In the genomic region with DNA sequence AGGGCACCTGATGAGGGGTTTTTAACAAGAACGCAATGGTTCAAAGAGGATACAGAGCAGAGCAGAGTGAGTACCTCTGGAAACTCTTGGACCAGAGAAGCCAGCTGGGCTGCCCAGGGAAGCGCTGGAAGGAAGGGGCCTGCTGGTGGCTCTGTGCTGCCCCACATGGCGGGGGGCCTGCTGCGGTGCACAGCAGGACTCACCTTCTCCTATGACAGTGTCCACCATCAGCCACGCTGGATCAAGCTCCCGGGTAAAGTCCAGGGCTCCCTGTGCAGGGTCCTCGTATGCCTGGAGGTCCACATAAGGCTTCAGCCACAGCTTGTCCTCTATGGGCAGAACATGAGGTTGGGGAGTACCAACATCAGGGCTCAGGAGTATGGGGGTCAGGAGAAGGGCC, we compare ENCODE assay signal across 2 cellular contexts.
TF ChIP-seq lines count a peak whose summit lies in the region.

No MANE protein-coding gene starts in this region.

TF ChIP-seq in A549, 52 proteins besides CTCF, POLR2A, EP300 and RAD21:
- TF ChIP-seq, protein P1, sequence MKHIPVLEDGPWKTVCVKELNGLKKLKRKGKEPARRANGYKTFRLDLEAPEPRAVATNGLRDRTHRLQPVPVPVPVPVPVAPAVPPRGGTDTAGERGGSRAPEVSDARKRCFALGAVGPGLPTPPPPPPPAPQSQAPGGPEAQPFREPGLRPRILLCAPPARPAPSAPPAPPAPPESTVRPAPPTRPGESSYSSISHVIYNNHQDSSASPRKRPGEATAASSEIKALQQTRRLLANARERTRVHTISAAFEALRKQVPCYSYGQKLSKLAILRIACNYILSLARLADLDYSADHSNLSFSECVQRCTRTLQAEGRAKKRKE (CRISPR knock-in tag; IDR thresholded peaks at IDR 0.05; ENCODE audit: low read depth) = no peak
- TF ChIP-seq HES2 (IDR thresholded peaks at IDR 0.05) = no peak
- TF ChIP-seq TFCP2L1 (CRISPR knock-in tag; IDR thresholded peaks at IDR 0.05) = no peak
- TF ChIP-seq GATA3 (IDR thresholded peaks at IDR 0.05; ENCODE audit: borderline replicate concordance) = no peak
- TF ChIP-seq RCOR1 (IDR thresholded peaks at IDR 0.05; ENCODE audit: low read depth, low read length) = no peak
- no peak for TF ChIP-seq EHMT2 (IDR thresholded peaks at IDR 0.05; ENCODE audit: low read depth)
- TF ChIP-seq RNF2 (IDR thresholded peaks at IDR 0.05; ENCODE audit: borderline replicate concordance, low read depth) = no peak
- no peak for TF ChIP-seq KDM5A (IDR thresholded peaks at IDR 0.05)
- no peak for TF ChIP-seq HOXB13 (CRISPR knock-in tag; IDR thresholded peaks at IDR 0.05; ENCODE audit: low read depth)
- no peak for TF ChIP-seq RFX5 (IDR thresholded peaks at IDR 0.05)
- TF ChIP-seq NPAS2 (CRISPR knock-in tag; IDR thresholded peaks at IDR 0.05; ENCODE audit: borderline replicate concordance) = no peak
- no peak for TF ChIP-seq EHF (CRISPR knock-in tag; IDR thresholded peaks at IDR 0.05)
- TF ChIP-seq, protein P2, sequence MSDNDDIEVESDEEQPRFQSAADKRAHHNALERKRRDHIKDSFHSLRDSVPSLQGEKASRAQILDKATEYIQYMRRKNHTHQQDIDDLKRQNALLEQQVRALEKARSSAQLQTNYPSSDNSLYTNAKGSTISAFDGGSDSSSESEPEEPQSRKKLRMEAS (IDR thresholded peaks at IDR 0.05) = no peak
- TF ChIP-seq FOXS1 (CRISPR knock-in tag; IDR thresholded peaks at IDR 0.05) = no peak
- no peak for TF ChIP-seq JUN (IDR thresholded peaks at IDR 0.05)
- TF ChIP-seq, protein P3, sequence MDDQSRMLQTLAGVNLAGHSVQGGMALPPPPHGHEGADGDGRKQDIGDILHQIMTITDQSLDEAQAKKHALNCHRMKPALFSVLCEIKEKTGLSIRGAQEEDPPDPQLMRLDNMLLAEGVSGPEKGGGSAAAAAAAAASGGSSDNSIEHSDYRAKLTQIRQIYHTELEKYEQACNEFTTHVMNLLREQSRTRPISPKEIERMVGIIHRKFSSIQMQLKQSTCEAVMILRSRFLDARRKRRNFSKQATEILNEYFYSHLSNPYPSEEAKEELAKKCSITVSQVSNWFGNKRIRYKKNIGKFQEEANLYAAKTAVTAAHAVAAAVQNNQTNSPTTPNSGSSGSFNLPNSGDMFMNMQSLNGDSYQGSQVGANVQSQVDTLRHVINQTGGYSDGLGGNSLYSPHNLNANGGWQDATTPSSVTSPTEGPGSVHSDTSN (IDR thresholded peaks at IDR 0.05) = no peak

TF ChIP-seq in H1, 55 proteins besides CTCF, POLR2A, EP300 and RAD21:
- no peak for TF ChIP-seq TEAD4 (IDR thresholded peaks at IDR 0.05; ENCODE audit: low read depth, low read length)
- TF ChIP-seq JUN (IDR thresholded peaks at IDR 0.05; ENCODE audit: low read depth, low read length) = no peak
- no peak for TF ChIP-seq BCL11A (IDR thresholded peaks at IDR 0.05; ENCODE audit: low read depth in 2 of 2, low read length in 2 of 2)
- TF ChIP-seq SAP30 (IDR thresholded peaks at IDR 0.05; ENCODE audit: insufficient read depth, insufficient replicate concordance, low read length) = no peak
- TF ChIP-seq GTF2F1 (IDR thresholded peaks at IDR 0.05; ENCODE audit: borderline replicate concordance, low read depth, low read length) = no peak
- no peak for TF ChIP-seq RFX5 (IDR thresholded peaks at IDR 0.05; ENCODE audit: borderline replicate concordance, low read depth, low read length)
- TF ChIP-seq SP2 (IDR thresholded peaks at IDR 0.05; ENCODE audit: low read length) = no peak
- TF ChIP-seq E2F6 (IDR thresholded peaks at IDR 0.05) = no peak
- no peak for TF ChIP-seq FOSL1 (IDR thresholded peaks at IDR 0.05; ENCODE audit: insufficient read depth, low read depth, low read length)
- no peak for TF ChIP-seq TBP (IDR thresholded peaks at IDR 0.05; ENCODE audit: low read depth, low read length)
- no peak for TF ChIP-seq POLR2AphosphoS5 (IDR thresholded peaks at IDR 0.05; ENCODE audit: low read depth, low read length)
- no peak for TF ChIP-seq CHD7 (IDR thresholded peaks at IDR 0.05; ENCODE audit: insufficient replicate concordance, low read length)
TF ChIP-seq in H1: peak in this region for 0.
